16 cellular contexts compared by ENCODE assay signal in genomic region chr11:7694953-7695271, GRCh38. TPM values are rescaled to one million over a fixed set of nuclear protein-coding genes. Genes with fewer than 3 reads are reported as not detected.
DNase-seq lines count a peak whose midpoint lies in the region; ATAC-seq and TF ChIP-seq lines count a peak whose summit lies in the region.
"Had no signal": no experiment of that assay in that cellular context is flagged by ENCODE, and none has a peak within 500 bp of the region (broad histone marks: within the 10 kb centered on the region; RNA-seq: fewer than 3 reads in every experiment).

No MANE protein-coding gene starts in this region.

- no peak overlapping the region for H3K27ac ChIP-seq in DOHH2 (ENCODE audit: low read depth, low read length)
- no peak overlapping the region for H3K27ac ChIP-seq in VCaP
- no peak overlapping the region for H3K27ac ChIP-seq in neutrophil

- H3K9me3 ChIP-seq in DOHH2 (ENCODE audit: control insufficient read depth, insufficient read depth, low read length) (no peaks in the 10 kb centered on the region), neutrophil (no peaks in the 10 kb centered on the region)

- H3K4me3 Mint-ChIP-seq in HFFc6: no peak overlapping the region
- H3K4me3 Mint-ChIP-seq in activated naive CD4-positive, alpha-beta T cell treated with anti-CD3 and anti-CD28 coated beads, Interleukin-2, amount 10 ng/mL, durations not matched to agents 7 days and 5 days: no peak overlapping the region
- no peak overlapping the region for H3K4me3 Mint-ChIP-seq in stimulated activated memory B cell treated with anti-CD40 and anti-IgM and Interleukin-4, amounts not matched to agents 10 μg/mL and 1 μg/mL and 100 μg/mL, for 72 hours
- H3K4me3 Mint-ChIP-seq: B cell; CD4-positive, alpha-beta memory T cell; T-helper 1 cell treated with Interleukin-12 subunit alpha and Interleukin-12 subunit beta and Interleukin-4 antibody, amounts not matched to agents 30 μg/mL and 1 μg/mL, for 36 hours had no signal

- no peak overlapping the region for H3K27ac Mint-ChIP-seq in HFFc6
- no peak overlapping the region for H3K27ac Mint-ChIP-seq in activated naive CD4-positive, alpha-beta T cell treated with anti-CD3 and anti-CD28 coated beads, Interleukin-2, amount 10 ng/mL, durations not matched to agents 7 days and 5 days
- H3K27ac Mint-ChIP-seq in stimulated activated memory B cell treated with anti-CD40 and anti-IgM and Interleukin-4, amounts not matched to agents 10 μg/mL and 1 μg/mL and 100 μg/mL, for 72 hours: no peak overlapping the region
- H3K27ac Mint-ChIP-seq: B cell; CD4-positive, alpha-beta memory T cell; T-helper 1 cell treated with Interleukin-12 subunit alpha and Interleukin-12 subunit beta and Interleukin-4 antibody, amounts not matched to agents 30 μg/mL and 1 μg/mL, for 36 hours had no signal

- H3K79me2 ChIP-seq in DOHH2 (ENCODE audit: control insufficient read depth, low read length): no peaks in the 10 kb centered on the region

- CTCF ChIA-PET in activated naive CD4-positive, alpha-beta T cell treated with anti-CD3 and anti-CD28 coated beads, Interleukin-2, amount 10 ng/mL, durations not matched to agents 7 days and 5 days (lab: Charles Lee): interaction anchor here (0.6 to 1.6 kb wide), 12 partner anchors 10 to 959 kb away, joined by 3 to 6 read pairs (median 3); no protein-coding TSS in a partner anchor

- TF ChIP-seq CTCF in DOHH2 (IDR thresholded peaks at IDR 0.05; ENCODE audit: low read depth, low read length, poor library complexity, severe bottlenecking) (peak; percentile 12), HFFc6 (IDR thresholded peaks at IDR 0.05) (peak; percentile 15; the same call in 1 of the 2 replicates), VCaP (conservative IDR thresholded peaks at IDR 0.05) (peak; percentile 21), neutrophil (IDR thresholded peaks at IDR 0.05) (peak; percentile 21)

- H3K4me1 ChIP-seq in DOHH2 (ENCODE audit: control insufficient read depth, low read length) (peaks cover 17% of the 10 kb centered on the region), neutrophil (ENCODE audit: control insufficient read depth in 1 of 2, insufficient read depth in 1 of 2, low read depth in 1 of 2, low read length in 1 of 2) (no peaks in the 10 kb centered on the region)

- peaks cover 11% of the 10 kb centered on the region for H3K4me1 Mint-ChIP-seq in HFFc6 (ENCODE audit: low read depth)
- H3K4me1 Mint-ChIP-seq in activated naive CD4-positive, alpha-beta T cell treated with anti-CD3 and anti-CD28 coated beads, Interleukin-2, amount 10 ng/mL, durations not matched to agents 7 days and 5 days: no peaks in the 10 kb centered on the region
- no peaks in the 10 kb centered on the region for H3K4me1 Mint-ChIP-seq in stimulated activated memory B cell treated with anti-CD40 and anti-IgM and Interleukin-4, amounts not matched to agents 10 μg/mL and 1 μg/mL and 100 μg/mL, for 72 hours
- H3K4me1 Mint-ChIP-seq: B cell; CD4-positive, alpha-beta memory T cell had no signal

- H3K36me3 ChIP-seq in DOHH2 (ENCODE audit: control insufficient read depth, low read length) (no peaks in the 10 kb centered on the region), neutrophil (no peaks in the 10 kb centered on the region)
- H3K36me3 ChIP-seq: HAP-1 had no signal

- H3K9me2 ChIP-seq in DOHH2 (replicated peaks; ENCODE audit: control insufficient read depth, low read length): no peaks in the 10 kb centered on the region

- H3K27me3 ChIP-seq in DOHH2 (ENCODE audit: control insufficient read depth, low read length) (peaks cover 12% of the 10 kb centered on the region), neutrophil (peaks cover 65% of the 10 kb centered on the region)

- H3K36me3 Mint-ChIP-seq in HFFc6 (ENCODE audit: low read depth): no peaks in the 10 kb centered on the region
- H3K36me3 Mint-ChIP-seq in activated naive CD4-positive, alpha-beta T cell treated with anti-CD3 and anti-CD28 coated beads, Interleukin-2, amount 10 ng/mL, durations not matched to agents 7 days and 5 days: no peaks in the 10 kb centered on the region
- no peaks in the 10 kb centered on the region for H3K36me3 Mint-ChIP-seq in stimulated activated memory B cell treated with anti-CD40 and anti-IgM and Interleukin-4, amounts not matched to agents 10 μg/mL and 1 μg/mL and 100 μg/mL, for 72 hours
- H3K36me3 Mint-ChIP-seq: CD4-positive, alpha-beta memory T cell had no signal

- H3K9me3 Mint-ChIP-seq in HFFc6: no peaks in the 10 kb centered on the region
- H3K9me3 Mint-ChIP-seq in activated naive CD4-positive, alpha-beta T cell treated with anti-CD3 and anti-CD28 coated beads, Interleukin-2, amount 10 ng/mL, durations not matched to agents 7 days and 5 days: no peaks in the 10 kb centered on the region
- H3K9me3 Mint-ChIP-seq in stimulated activated memory B cell treated with anti-CD40 and anti-IgM and Interleukin-4, amounts not matched to agents 10 μg/mL and 1 μg/mL and 100 μg/mL, for 72 hours: no peaks in the 10 kb centered on the region
- H3K9me3 Mint-ChIP-seq: CD4-positive, alpha-beta memory T cell; T-helper 1 cell treated with Interleukin-12 subunit alpha and Interleukin-12 subunit beta and Interleukin-4 antibody, amounts not matched to agents 30 μg/mL and 1 μg/mL, for 36 hours had no signal

- H3K27me3 Mint-ChIP-seq in HFFc6 (ENCODE audit: insufficient read depth): peaks cover 20% of the 10 kb centered on the region
- peaks cover 34% of the 10 kb centered on the region for H3K27me3 Mint-ChIP-seq in activated naive CD4-positive, alpha-beta T cell treated with anti-CD3 and anti-CD28 coated beads, Interleukin-2, amount 10 ng/mL, durations not matched to agents 7 days and 5 days
- H3K27me3 Mint-ChIP-seq in stimulated activated memory B cell treated with anti-CD40 and anti-IgM and Interleukin-4, amounts not matched to agents 10 μg/mL and 1 μg/mL and 100 μg/mL, for 72 hours: peaks cover 29% of the 10 kb centered on the region

- no peaks in the 10 kb centered on the region for H3F3A ChIP-seq in DOHH2 (ENCODE audit: control insufficient read depth, insufficient read depth)

- H4K20me1 ChIP-seq in DOHH2 (ENCODE audit: control insufficient read depth, insufficient read depth, low read depth, low read length): no peaks in the 10 kb centered on the region

- H3K4me3 ChIP-seq in DOHH2 (ENCODE audit: low read length) (no peak overlapping the region), neutrophil (ENCODE audit: low read depth in 1 of 2, low read length in 1 of 2) (no peak overlapping the region)
- H3K4me3 ChIP-seq: HAP-1 had no signal

- no peak overlapping the region; the same call in 1 of the 2 replicates for H3K4me2 ChIP-seq in DOHH2 (ENCODE audit: low read length)

- ATAC-seq in stimulated activated memory B cell treated with anti-CD40 and anti-IgM and Interleukin-4, amounts not matched to agents 10 μg/mL and 1 μg/mL and 100 μg/mL, for 72 hours: no peak

- DNase-seq in HFFc6: no peak
- no peak for DNase-seq in SHP77 treated with DMSO at 0.1 percent for 48 hours (lab: John Stamatoyannopoulos, UW)
- no peak for DNase-seq in activated naive CD4-positive, alpha-beta T cell treated with anti-CD3 and anti-CD28 coated beads, Interleukin-2, amount 10 ng/mL, durations not matched to agents 7 days and 5 days
- no peak for DNase-seq in germinal center (ENCODE audit: low spot score)
- DNase-seq: DMS79, MV-4-11, NCI-H2171, NCI-H446 treated with DMSO at 0.1 percent for 48 hours had no signal

RNA-seq across cellular contexts. Expression of gene OVCH2, which starts 11.4 kb away (rescaled TPM):
- total RNA-seq in HFFc6 (2021; fragmentation: NEBNext Ultra II Directional; extraction: Animal tissue kit (Norgen Biotek cat#: 25700)): not detected
- total RNA-seq: B cell; CD4-positive, alpha-beta memory T cell had no signal

RNA-seq across cellular contexts. Expression of gene CYB5R2, which starts 21.6 kb away (rescaled TPM):
- 10 to 100 TPM; 11.7 to 15.0 (median 12.4) TPM for total RNA-seq in HFFc6 (2021; fragmentation: NEBNext Ultra II Directional; extraction: Animal tissue kit (Norgen Biotek cat#: 25700))
- total RNA-seq: CD4-positive, alpha-beta memory T cell had no signal
